26 cellular contexts compared by ENCODE assay signal in the genomic region with DNA sequence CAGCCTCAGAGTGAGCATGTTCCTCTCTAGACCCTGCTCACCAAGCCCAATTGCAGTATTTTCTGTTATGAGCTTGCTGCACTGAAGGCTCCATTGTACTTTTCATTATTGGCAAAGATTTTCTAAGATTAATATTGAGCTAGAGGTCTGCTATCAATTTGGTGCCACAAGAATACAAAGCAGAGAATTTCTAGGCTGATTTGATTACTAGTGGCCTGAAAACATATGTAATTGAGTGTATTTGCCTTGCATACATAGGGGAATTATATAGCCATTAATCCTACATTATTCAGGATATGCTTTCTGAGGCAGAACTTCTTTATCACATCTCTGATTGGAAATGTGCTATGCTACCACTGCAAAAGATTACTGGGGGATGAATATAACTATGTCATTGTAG.
DNase-seq lines count a peak whose midpoint lies in the region; ATAC-seq and TF ChIP-seq lines count a peak whose summit lies in the region.
"Had no signal": no experiment of that assay in that cellular context is flagged by ENCODE, and none has a peak within 500 bp of the region (broad histone marks: within the 10 kb centered on the region; RNA-seq: fewer than 3 reads in every experiment).

No MANE protein-coding gene starts in this region.

- H3F3A ChIP-seq in SK-N-SH (replicated peaks; ENCODE audit: insufficient read depth) (no peaks in the 10 kb centered on the region), neural progenitor cell (ENCODE audit: low read depth) (no peaks in the 10 kb centered on the region)

- H3K27me3 ChIP-seq in SK-N-SH (ENCODE audit: insufficient read depth) (no peaks in the 10 kb centered on the region; the same call in 1 of the 2 replicates), neural progenitor cell (no peaks in the 10 kb centered on the region), heart left ventricle (no peaks in the 10 kb centered on the region)
- H3K27me3 ChIP-seq: BE2C, BLaER1 had no signal

- H3K4me3 Mint-ChIP-seq in glutamatergic neuron (ENCODE audit: unreplicated experiment), result peak overlapping the region; percentile 35
- H3K4me3 Mint-ChIP-seq in neural progenitor cell, result no peak overlapping the region
- no peak overlapping the region for H3K4me3 Mint-ChIP-seq in activated CD4-positive, alpha-beta memory T cell treated with anti-CD3 and anti-CD28 coated beads for 36 hours
- H3K4me3 Mint-ChIP-seq: CD14-positive monocyte; CD4-positive, alpha-beta memory T cell; CD4-positive, CD25-positive, alpha-beta regulatory T cell; CD8-positive, alpha-beta memory T cell had no signal

- H3K79me2 ChIP-seq in SK-N-SH (ENCODE audit: insufficient read depth), result no peaks in the 10 kb centered on the region
- no peaks in the 10 kb centered on the region for H3K79me2 ChIP-seq in neural progenitor cell (ENCODE audit: low read depth)

- CTCF ChIA-PET in SK-N-SH (lab: Yijun Ruan, JAX), result interaction anchor here (1.8 kb wide), 1 partner anchor 11 kb away, joined by 5 read pairs; no protein-coding TSS in a partner anchor
- CTCF ChIA-PET in activated CD4-positive, alpha-beta memory T cell treated with anti-CD3 and anti-CD28 coated beads for 36 hours (lab: Charles Lee), result no interaction called here
- CTCF ChIA-PET in RWPE1 (lab: Yijun Ruan, JAX), result no interaction called here

- peak; percentile 16 for DNase-seq in SK-N-SH
- DNase-seq in glutamatergic neuron, result no peak
- DNase-seq in neural progenitor cell (ENCODE audit: low spot score), result no peak
- no peak for DNase-seq in activated CD4-positive, alpha-beta memory T cell treated with anti-CD3 and anti-CD28 coated beads for 36 hours
- DNase-seq in heart left ventricle, result no peak
- DNase-seq in NCI-H69 (lab: John Stamatoyannopoulos, UW), result no peak
- no peak for DNase-seq in RWPE1 (ENCODE audit: low spot score)
- DNase-seq: 8988T; ACHN; C1 segment of cervical spinal cord; CD4-positive, alpha-beta memory T cell; CD4-positive, CD25-positive, alpha-beta regulatory T cell; CD8-positive, alpha-beta memory T cell; COR-L47; DMS 273 treated with DMSO at 0.1 percent for 48 hours; DMS153; DMS53; DMS79; DND-41; EL; GDM1 had no signal

- no peak for TF ChIP-seq POLR2A in heart left ventricle (IDR thresholded peaks at IDR 0.05)

- H2AFZ ChIP-seq in SK-N-SH (ENCODE audit: low read depth), result no peak overlapping the region
- H2AFZ ChIP-seq in neural progenitor cell (replicated peaks), result peak overlapping the region; percentile 28

- TF ChIP-seq RAD21 in SK-N-SH (IDR thresholded peaks at IDR 0.05; ENCODE audit: low read length), result no peak

- TF ChIP-seq CTCF in SK-N-SH (IDR thresholded peaks at IDR 0.05) (no peak), VCaP (conservative IDR thresholded peaks at IDR 0.05) (no peak), glutamatergic neuron (IDR thresholded peaks at IDR 0.05; ENCODE audit: partially characterized antibody, unreplicated experiment) (no peak), neural progenitor cell (IDR thresholded peaks at IDR 0.05) (no peak), heart left ventricle (IDR thresholded peaks at IDR 0.05) (no peak), RWPE1 (conservative IDR thresholded peaks at IDR 0.05; ENCODE audit: low read depth) (no peak)

- H3K4me2 ChIP-seq in SK-N-SH (no peak overlapping the region), neural progenitor cell (no peak overlapping the region)
- H3K4me2 ChIP-seq: BLaER1 had no signal

- H3K27ac ChIP-seq in SK-N-SH (ENCODE audit: low read depth in 2 of 2, low read length in 1 of 2) (peak overlapping the region in 1 of 2 experiments; percentile 64; a peak in 1 of 4 replicates), VCaP (peak overlapping the region; percentile 25; the same call in 1 of the 2 replicates), neural progenitor cell (no peak overlapping the region), heart left ventricle (no peak overlapping the region), RWPE1 (no peak overlapping the region)
- H3K27ac ChIP-seq: BLaER1 had no signal

- TF ChIP-seq EP300 in SK-N-SH (IDR thresholded peaks at IDR 0.05; ENCODE audit: borderline replicate concordance in 1 of 2, low read depth in 1 of 2, low read length in 1 of 2), result peak in 1 of 2 experiments; percentile 48; a peak in 1 of 4 replicates

- POLR2A ChIA-PET in SK-N-SH (lab: Yijun Ruan, JAX), result no interaction called here
- POLR2A ChIA-PET in activated CD4-positive, alpha-beta memory T cell treated with anti-CD3 and anti-CD28 coated beads for 36 hours (lab: Charles Lee), result no interaction called here
- POLR2A ChIA-PET in RWPE1 (lab: Yijun Ruan, JAX; ENCODE audit: low non-redundant PET), result no interaction called here

- H3K27me3 Mint-ChIP-seq in glutamatergic neuron (ENCODE audit: unreplicated experiment), result peaks cover 6% of the 10 kb centered on the region
- peaks cover 4% of the 10 kb centered on the region for H3K27me3 Mint-ChIP-seq in neural progenitor cell (ENCODE audit: insufficient read depth, low read depth)
- no peaks in the 10 kb centered on the region for H3K27me3 Mint-ChIP-seq in activated CD4-positive, alpha-beta memory T cell treated with anti-CD3 and anti-CD28 coated beads for 36 hours
- H3K27me3 Mint-ChIP-seq: CD4-positive, alpha-beta memory T cell; CD4-positive, CD25-positive, alpha-beta regulatory T cell had no signal

- intact Hi-C loops in activated CD4-positive, alpha-beta memory T cell treated with anti-CD3 and anti-CD28 coated beads for 36 hours (cut with micrococcal nuclease), result no loop called here
- intact Hi-C loops in heart left ventricle (cut with DNase I), result no loop called here

- no peak overlapping the region for H3K27ac Mint-ChIP-seq in glutamatergic neuron (ENCODE audit: unreplicated experiment)
- H3K27ac Mint-ChIP-seq in neural progenitor cell, result no peak overlapping the region
- H3K27ac Mint-ChIP-seq in activated CD4-positive, alpha-beta memory T cell treated with anti-CD3 and anti-CD28 coated beads for 36 hours, result no peak overlapping the region
- H3K27ac Mint-ChIP-seq: CD14-positive monocyte; CD4-positive, alpha-beta memory T cell; CD4-positive, CD25-positive, alpha-beta regulatory T cell; CD8-positive, alpha-beta memory T cell had no signal

- no peak for ATAC-seq in heart left ventricle
- ATAC-seq: GM12878 had no signal

- H3K9ac ChIP-seq in SK-N-SH (no peak overlapping the region), neural progenitor cell (no peak overlapping the region)
- H3K9ac ChIP-seq: BLaER1 had no signal

- no peaks in the 10 kb centered on the region for H3K36me3 Mint-ChIP-seq in glutamatergic neuron (ENCODE audit: unreplicated experiment)
- H3K36me3 Mint-ChIP-seq in neural progenitor cell, result no peaks in the 10 kb centered on the region
- no peaks in the 10 kb centered on the region for H3K36me3 Mint-ChIP-seq in activated CD4-positive, alpha-beta memory T cell treated with anti-CD3 and anti-CD28 coated beads for 36 hours
- H3K36me3 Mint-ChIP-seq: CD14-positive monocyte; CD4-positive, alpha-beta memory T cell; CD4-positive, CD25-positive, alpha-beta regulatory T cell; CD8-positive, alpha-beta memory T cell had no signal

- H3K4me1 ChIP-seq in SK-N-SH (ENCODE audit: control insufficient read depth in 1 of 2, insufficient read depth in 2 of 2, low read depth in 1 of 2, low read length in 1 of 2) (peaks cover 0 to 19% of the 10 kb centered on the region in 2 experiments; a peak in 2 of 4 replicates), neural progenitor cell (peaks cover 4% of the 10 kb centered on the region), heart left ventricle (no peaks in the 10 kb centered on the region)

- H3K4me1 Mint-ChIP-seq in glutamatergic neuron (ENCODE audit: low read depth, unreplicated experiment) (peaks cover 37% of the 10 kb centered on the region), neural progenitor cell (peaks cover 34% of the 10 kb centered on the region)
- no peaks in the 10 kb centered on the region for H3K4me1 Mint-ChIP-seq in activated CD4-positive, alpha-beta memory T cell treated with anti-CD3 and anti-CD28 coated beads for 36 hours (ENCODE audit: low read depth)
- H3K4me1 Mint-ChIP-seq: CD4-positive, alpha-beta memory T cell; CD4-positive, CD25-positive, alpha-beta regulatory T cell; CD8-positive, alpha-beta memory T cell had no signal

- H3K9me2 ChIP-seq in SK-N-SH, result no peaks in the 10 kb centered on the region

- H3K9me3 ChIP-seq in SK-N-SH (no peaks in the 10 kb centered on the region), neural progenitor cell (ENCODE audit: low read depth) (no peaks in the 10 kb centered on the region), heart left ventricle (no peaks in the 10 kb centered on the region)
- H3K9me3 ChIP-seq: BE2C, BLaER1 had no signal

- H4K20me1 ChIP-seq in SK-N-SH (ENCODE audit: insufficient read depth) (no peaks in the 10 kb centered on the region), neural progenitor cell (ENCODE audit: low read depth) (no peaks in the 10 kb centered on the region)
- H4K20me1 ChIP-seq: BLaER1 had no signal

- H3K9me3 Mint-ChIP-seq in glutamatergic neuron (ENCODE audit: unreplicated experiment) (peaks cover 7% of the 10 kb centered on the region), neural progenitor cell (peaks cover under 1% of the 10 kb centered on the region)
- H3K9me3 Mint-ChIP-seq in activated CD4-positive, alpha-beta memory T cell treated with anti-CD3 and anti-CD28 coated beads for 36 hours, result no peaks in the 10 kb centered on the region
- H3K9me3 Mint-ChIP-seq: CD4-positive, CD25-positive, alpha-beta regulatory T cell had no signal

- no peaks in the 10 kb centered on the region for H3K36me3 ChIP-seq in SK-N-SH (replicated peaks in 1 of 2; ENCODE audit: control insufficient read depth in 1 of 2, insufficient read depth in 2 of 2, low read length in 1 of 2)
- H3K36me3 ChIP-seq in neural progenitor cell, result no peaks in the 10 kb centered on the region
- no peaks in the 10 kb centered on the region for H3K36me3 ChIP-seq in heart left ventricle
- H3K36me3 ChIP-seq: BE2C, BLaER1 had no signal

- H3K4me3 ChIP-seq in SK-N-SH (ENCODE audit: low read depth in 2 of 2, low read length in 1 of 2) (no peak overlapping the region), neural progenitor cell (no peak overlapping the region), heart left ventricle (no peak overlapping the region)
- H3K4me3 ChIP-seq: BLaER1, GM12878 had no signal

TF ChIP-seq in SK-N-SH, 30 proteins besides CTCF, POLR2A, EP300 and RAD21 (continues in another document):
- TF ChIP-seq GATA2 (CRISPR knock-in tag; IDR thresholded peaks at IDR 0.05) (0 out of 2 replicates have a peak, but pooled peaks have one; percentile 27), RCOR1 (IDR thresholded peaks at IDR 0.05; ENCODE audit: low read length) (peak; percentile 79), POLR2AphosphoS5 (IDR thresholded peaks at IDR 0.05; ENCODE audit: low read depth, low read length) (no peak), YY1 (IDR thresholded peaks at IDR 0.05; ENCODE audit: low read depth) (no peak), RXRA (IDR thresholded peaks at IDR 0.05; ENCODE audit: borderline replicate concordance, low read depth) (no peak), FOXJ3 (CRISPR knock-in tag; IDR thresholded peaks at IDR 0.05) (0 out of 2 replicates have a peak, but pooled peaks have one; percentile 25)
